1 cellular context compared by ENCODE assay signal in genomic region chr10:28523725-28524252, GRCh38.
TF ChIP-seq lines count a peak whose summit lies in the region.

No MANE protein-coding gene starts in this region.

TF ChIP-seq in HCT116, 20 proteins besides CTCF, POLR2A, EP300 and RAD21:
- no peak for TF ChIP-seq EZH2 (IDR thresholded peaks at IDR 0.05)
- no peak for TF ChIP-seq SIN3A (IDR thresholded peaks at IDR 0.05; ENCODE audit: low read depth)
- TF ChIP-seq CBX3 (IDR thresholded peaks at IDR 0.05; ENCODE audit: low read depth), result no peak
- TF ChIP-seq ELF1 (IDR thresholded peaks at IDR 0.05; ENCODE audit: borderline replicate concordance, low read depth), result no peak
- no peak for TF ChIP-seq POLR2AphosphoS5 (IDR thresholded peaks at IDR 0.05; ENCODE audit: low read depth, low read length)
- TF ChIP-seq ZNF274 (IDR thresholded peaks at IDR 0.05; ENCODE audit: low read depth, low read length), result no peak
- no peak for TF ChIP-seq YY1 (IDR thresholded peaks at IDR 0.05; ENCODE audit: extremely low read depth, insufficient replicate concordance, low read depth, low read length)
- TF ChIP-seq MAX (IDR thresholded peaks at IDR 0.05), result no peak
TF ChIP-seq in HCT116: peak in this region for 0.
